ENCODE assay signal across 1 cellular context in the genomic region with DNA sequence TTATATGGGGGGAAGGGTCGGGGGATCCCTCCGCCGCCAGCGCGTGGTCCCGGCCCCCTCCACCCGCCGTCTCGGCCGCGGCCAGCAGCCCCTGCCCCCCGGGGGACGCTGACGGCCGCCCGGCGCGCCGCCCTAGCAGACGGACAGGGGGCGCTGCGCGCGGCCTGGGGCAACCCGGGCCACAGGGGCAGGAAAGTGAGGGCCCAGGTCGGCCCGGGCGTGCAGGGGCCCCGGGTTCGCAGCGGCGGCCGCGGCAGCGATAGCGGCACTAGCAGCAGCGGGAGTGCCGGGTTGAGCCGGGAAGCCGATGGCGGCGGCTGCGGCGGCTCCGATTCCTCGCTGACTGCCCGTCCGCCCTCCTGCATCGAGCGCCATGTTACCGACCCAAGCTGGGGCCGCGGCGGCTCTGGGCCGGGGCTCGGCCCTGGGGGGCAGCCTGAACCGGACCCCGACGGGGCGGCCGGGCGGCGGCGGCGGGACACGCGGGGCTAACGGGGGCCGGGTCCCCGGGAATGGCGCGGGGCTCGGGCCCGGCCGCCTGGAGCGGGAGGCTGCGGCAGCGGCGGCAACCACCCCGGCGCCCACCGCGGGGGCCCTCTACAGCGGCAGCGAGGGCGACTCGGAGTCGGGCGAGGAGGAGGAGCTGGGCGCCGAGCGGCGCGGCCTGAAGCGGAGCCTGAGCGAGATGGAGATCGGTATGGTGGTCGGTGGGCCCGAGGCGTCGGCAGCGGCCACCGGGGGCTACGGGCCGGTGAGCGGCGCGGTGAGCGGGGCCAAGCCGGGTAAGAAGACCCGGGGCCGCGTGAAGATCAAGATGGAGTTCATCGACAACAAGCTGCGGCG.
TF ChIP-seq lines count a peak whose summit lies in the region.

No MANE protein-coding gene starts in this region.

TF ChIP-seq in HepG2, 621 proteins besides CTCF, POLR2A, EP300 and RAD21 (continued from another document and continues in another):
- TF ChIP-seq, protein P1, sequence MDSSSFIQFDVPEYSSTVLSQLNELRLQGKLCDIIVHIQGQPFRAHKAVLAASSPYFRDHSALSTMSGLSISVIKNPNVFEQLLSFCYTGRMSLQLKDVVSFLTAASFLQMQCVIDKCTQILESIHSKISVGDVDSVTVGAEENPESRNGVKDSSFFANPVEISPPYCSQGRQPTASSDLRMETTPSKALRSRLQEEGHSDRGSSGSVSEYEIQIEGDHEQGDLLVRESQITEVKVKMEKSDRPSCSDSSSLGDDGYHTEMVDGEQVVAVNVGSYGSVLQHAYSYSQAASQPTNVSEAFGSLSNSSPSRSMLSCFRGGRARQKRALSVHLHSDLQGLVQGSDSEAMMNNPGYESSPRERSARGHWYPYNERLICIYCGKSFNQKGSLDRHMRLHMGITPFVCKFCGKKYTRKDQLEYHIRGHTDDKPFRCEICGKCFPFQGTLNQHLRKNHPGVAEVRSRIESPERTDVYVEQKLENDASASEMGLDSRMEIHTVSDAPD (CRISPR knock-in tag; IDR thresholded peaks at IDR 0.05) = no peak
- TF ChIP-seq ZNF263 (CRISPR knock-in tag; IDR thresholded peaks at IDR 0.05) (peak; percentile 66; the same call in 1 of the 2 replicates), KDM2A (CRISPR knock-in tag; IDR thresholded peaks at IDR 0.05; ENCODE audit: borderline replicate concordance, low read depth) (peak; percentile 19; the same call in 1 of the 2 replicates), ZNF460 (CRISPR knock-in tag; IDR thresholded peaks at IDR 0.05; ENCODE audit: borderline replicate concordance) (no peak), IKZF4 (CRISPR knock-in tag; IDR thresholded peaks at IDR 0.05; ENCODE audit: borderline replicate concordance, low read depth, not compliant biosample characterization) (peak; percentile 58), ZNF430 (CRISPR knock-in tag; IDR thresholded peaks at IDR 0.05) (peak; percentile 17; the same call in 1 of the 2 replicates), MAFG (CRISPR knock-in tag; IDR thresholded peaks at IDR 0.05) (no peak), TCF7 (IDR thresholded peaks at IDR 0.05; ENCODE audit: low read depth) (no peak), GFI1 (CRISPR knock-in tag; IDR thresholded peaks at IDR 0.05; ENCODE audit: borderline replicate concordance) (no peak), SCMH1 (CRISPR knock-in tag; IDR thresholded peaks at IDR 0.05; ENCODE audit: borderline replicate concordance) (no peak), ZNF616 (CRISPR knock-in tag; IDR thresholded peaks at IDR 0.05; ENCODE audit: low read depth) (0 out of 2 replicates have a peak, but pooled peaks have one; percentile 42), GABPB1 (CRISPR knock-in tag; IDR thresholded peaks at IDR 0.05) (peak; percentile 55; the same call in 1 of the 2 replicates), CREM (IDR thresholded peaks at IDR 0.05) (no peak), CREM (CRISPR knock-in tag; IDR thresholded peaks at IDR 0.05) (no peak), RNF2 (conservative IDR thresholded peaks at IDR 0.05; ENCODE audit: low read depth) (peak; percentile 71; the same call in 1 of the 2 replicates), ZNF709 (CRISPR knock-in tag; IDR thresholded peaks at IDR 0.05) (no peak; the same call in 1 of the 2 replicates), NFKB2 (CRISPR knock-in tag; IDR thresholded peaks at IDR 0.05; ENCODE audit: borderline replicate concordance) (0 out of 2 replicates have a peak, but pooled peaks have one; percentile 2), ZSCAN31 (CRISPR knock-in tag; IDR thresholded peaks at IDR 0.05; ENCODE audit: low read depth) (peak; percentile 29; the same call in 1 of the 2 replicates), ZNF326 (CRISPR knock-in tag; IDR thresholded peaks at IDR 0.05; ENCODE audit: borderline replicate concordance) (no peak), HNRNPK (IDR thresholded peaks at IDR 0.05; ENCODE audit: low read depth, low read length, poor library complexity, severe bottlenecking) (no peak), ATF7 (IDR thresholded peaks at IDR 0.05) (no peak), ATF7 (CRISPR knock-in tag; IDR thresholded peaks at IDR 0.05) (no peak), MIER3 (CRISPR knock-in tag; IDR thresholded peaks at IDR 0.05; ENCODE audit: borderline replicate concordance) (peak; percentile 43; the same call in 1 of the 2 replicates), ATRX (CRISPR knock-in tag; IDR thresholded peaks at IDR 0.05; ENCODE audit: borderline replicate concordance) (no peak), MTA1 (CRISPR knock-in tag; IDR thresholded peaks at IDR 0.05; ENCODE audit: borderline replicate concordance) (no peak)
- TF ChIP-seq, protein P2, sequence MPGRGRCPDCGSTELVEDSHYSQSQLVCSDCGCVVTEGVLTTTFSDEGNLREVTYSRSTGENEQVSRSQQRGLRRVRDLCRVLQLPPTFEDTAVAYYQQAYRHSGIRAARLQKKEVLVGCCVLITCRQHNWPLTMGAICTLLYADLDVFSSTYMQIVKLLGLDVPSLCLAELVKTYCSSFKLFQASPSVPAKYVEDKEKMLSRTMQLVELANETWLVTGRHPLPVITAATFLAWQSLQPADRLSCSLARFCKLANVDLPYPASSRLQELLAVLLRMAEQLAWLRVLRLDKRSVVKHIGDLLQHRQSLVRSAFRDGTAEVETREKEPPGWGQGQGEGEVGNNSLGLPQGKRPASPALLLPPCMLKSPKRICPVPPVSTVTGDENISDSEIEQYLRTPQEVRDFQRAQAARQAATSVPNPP (CRISPR knock-in tag; IDR thresholded peaks at IDR 0.05) = peak; percentile 40; the same call in 1 of the 2 replicates
- TF ChIP-seq, protein P3, sequence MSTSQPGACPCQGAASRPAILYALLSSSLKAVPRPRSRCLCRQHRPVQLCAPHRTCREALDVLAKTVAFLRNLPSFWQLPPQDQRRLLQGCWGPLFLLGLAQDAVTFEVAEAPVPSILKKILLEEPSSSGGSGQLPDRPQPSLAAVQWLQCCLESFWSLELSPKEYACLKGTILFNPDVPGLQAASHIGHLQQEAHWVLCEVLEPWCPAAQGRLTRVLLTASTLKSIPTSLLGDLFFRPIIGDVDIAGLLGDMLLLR (CRISPR knock-in tag; IDR thresholded peaks at IDR 0.05) = peak; percentile 38; the same call in 1 of the 2 replicates
- TF ChIP-seq, protein P4, sequence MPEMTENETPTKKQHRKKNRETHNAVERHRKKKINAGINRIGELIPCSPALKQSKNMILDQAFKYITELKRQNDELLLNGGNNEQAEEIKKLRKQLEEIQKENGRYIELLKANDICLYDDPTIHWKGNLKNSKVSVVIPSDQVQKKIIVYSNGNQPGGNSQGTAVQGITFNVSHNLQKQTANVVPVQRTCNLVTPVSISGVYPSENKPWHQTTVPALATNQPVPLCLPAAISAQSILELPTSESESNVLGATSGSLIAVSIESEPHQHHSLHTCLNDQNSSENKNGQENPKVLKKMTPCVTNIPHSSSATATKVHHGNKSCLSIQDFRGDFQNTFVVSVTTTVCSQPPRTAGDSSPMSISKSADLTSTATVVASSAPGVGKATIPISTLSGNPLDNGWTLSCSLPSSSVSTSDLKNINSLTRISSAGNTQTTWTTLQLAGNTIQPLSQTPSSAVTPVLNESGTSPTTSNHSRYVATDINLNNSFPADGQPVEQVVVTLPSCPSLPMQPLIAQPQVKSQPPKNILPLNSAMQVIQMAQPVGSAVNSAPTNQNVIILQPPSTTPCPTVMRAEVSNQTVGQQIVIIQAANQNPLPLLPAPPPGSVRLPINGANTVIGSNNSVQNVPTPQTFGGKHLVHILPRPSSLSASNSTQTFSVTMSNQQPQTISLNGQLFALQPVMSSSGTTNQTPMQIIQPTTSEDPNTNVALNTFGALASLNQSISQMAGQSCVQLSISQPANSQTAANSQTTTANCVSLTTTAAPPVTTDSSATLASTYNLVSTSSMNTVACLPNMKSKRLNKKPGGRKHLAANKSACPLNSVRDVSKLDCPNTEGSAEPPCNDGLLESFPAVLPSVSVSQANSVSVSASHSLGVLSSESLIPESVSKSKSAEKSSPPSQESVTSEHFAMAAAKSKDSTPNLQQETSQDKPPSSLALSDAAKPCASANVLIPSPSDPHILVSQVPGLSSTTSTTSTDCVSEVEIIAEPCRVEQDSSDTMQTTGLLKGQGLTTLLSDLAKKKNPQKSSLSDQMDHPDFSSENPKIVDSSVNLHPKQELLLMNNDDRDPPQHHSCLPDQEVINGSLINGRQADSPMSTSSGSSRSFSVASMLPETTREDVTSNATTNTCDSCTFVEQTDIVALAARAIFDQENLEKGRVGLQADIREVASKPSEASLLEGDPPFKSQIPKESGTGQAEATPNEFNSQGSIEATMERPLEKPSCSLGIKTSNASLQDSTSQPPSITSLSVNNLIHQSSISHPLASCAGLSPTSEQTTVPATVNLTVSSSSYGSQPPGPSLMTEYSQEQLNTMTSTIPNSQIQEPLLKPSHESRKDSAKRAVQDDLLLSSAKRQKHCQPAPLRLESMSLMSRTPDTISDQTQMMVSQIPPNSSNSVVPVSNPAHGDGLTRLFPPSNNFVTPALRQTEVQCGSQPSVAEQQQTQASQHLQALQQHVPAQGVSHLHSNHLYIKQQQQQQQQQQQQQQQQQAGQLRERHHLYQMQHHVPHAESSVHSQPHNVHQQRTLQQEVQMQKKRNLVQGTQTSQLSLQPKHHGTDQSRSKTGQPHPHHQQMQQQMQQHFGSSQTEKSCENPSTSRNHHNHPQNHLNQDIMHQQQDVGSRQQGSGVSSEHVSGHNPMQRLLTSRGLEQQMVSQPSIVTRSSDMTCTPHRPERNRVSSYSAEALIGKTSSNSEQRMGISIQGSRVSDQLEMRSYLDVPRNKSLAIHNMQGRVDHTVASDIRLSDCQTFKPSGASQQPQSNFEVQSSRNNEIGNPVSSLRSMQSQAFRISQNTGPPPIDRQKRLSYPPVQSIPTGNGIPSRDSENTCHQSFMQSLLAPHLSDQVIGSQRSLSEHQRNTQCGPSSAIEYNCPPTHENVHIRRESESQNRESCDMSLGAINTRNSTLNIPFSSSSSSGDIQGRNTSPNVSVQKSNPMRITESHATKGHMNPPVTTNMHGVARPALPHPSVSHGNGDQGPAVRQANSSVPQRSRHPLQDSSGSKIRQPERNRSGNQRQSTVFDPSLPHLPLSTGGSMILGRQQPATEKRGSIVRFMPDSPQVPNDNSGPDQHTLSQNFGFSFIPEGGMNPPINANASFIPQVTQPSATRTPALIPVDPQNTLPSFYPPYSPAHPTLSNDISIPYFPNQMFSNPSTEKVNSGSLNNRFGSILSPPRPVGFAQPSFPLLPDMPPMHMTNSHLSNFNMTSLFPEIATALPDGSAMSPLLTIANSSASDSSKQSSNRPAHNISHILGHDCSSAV (CRISPR knock-in tag; IDR thresholded peaks at IDR 0.05; ENCODE audit: borderline replicate concordance) = no peak
- TF ChIP-seq, protein P5, sequence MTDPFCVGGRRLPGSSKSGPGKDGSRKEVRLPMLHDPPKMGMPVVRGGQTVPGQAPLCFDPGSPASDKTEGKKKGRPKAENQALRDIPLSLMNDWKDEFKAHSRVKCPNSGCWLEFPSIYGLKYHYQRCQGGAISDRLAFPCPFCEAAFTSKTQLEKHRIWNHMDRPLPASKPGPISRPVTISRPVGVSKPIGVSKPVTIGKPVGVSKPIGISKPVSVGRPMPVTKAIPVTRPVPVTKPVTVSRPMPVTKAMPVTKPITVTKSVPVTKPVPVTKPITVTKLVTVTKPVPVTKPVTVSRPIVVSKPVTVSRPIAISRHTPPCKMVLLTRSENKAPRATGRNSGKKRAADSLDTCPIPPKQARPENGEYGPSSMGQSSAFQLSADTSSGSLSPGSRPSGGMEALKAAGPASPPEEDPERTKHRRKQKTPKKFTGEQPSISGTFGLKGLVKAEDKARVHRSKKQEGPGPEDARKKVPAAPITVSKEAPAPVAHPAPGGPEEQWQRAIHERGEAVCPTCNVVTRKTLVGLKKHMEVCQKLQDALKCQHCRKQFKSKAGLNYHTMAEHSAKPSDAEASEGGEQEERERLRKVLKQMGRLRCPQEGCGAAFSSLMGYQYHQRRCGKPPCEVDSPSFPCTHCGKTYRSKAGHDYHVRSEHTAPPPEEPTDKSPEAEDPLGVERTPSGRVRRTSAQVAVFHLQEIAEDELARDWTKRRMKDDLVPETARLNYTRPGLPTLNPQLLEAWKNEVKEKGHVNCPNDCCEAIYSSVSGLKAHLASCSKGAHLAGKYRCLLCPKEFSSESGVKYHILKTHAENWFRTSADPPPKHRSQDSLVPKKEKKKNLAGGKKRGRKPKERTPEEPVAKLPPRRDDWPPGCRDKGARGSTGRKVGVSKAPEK (CRISPR knock-in tag; IDR thresholded peaks at IDR 0.05; ENCODE audit: borderline replicate concordance) = no peak
- TF ChIP-seq, protein P6, sequence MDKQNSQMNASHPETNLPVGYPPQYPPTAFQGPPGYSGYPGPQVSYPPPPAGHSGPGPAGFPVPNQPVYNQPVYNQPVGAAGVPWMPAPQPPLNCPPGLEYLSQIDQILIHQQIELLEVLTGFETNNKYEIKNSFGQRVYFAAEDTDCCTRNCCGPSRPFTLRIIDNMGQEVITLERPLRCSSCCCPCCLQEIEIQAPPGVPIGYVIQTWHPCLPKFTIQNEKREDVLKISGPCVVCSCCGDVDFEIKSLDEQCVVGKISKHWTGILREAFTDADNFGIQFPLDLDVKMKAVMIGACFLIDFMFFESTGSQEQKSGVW (CRISPR knock-in tag; IDR thresholded peaks at IDR 0.05; ENCODE audit: borderline replicate concordance) = no peak
- TF ChIP-seq, protein P7, sequence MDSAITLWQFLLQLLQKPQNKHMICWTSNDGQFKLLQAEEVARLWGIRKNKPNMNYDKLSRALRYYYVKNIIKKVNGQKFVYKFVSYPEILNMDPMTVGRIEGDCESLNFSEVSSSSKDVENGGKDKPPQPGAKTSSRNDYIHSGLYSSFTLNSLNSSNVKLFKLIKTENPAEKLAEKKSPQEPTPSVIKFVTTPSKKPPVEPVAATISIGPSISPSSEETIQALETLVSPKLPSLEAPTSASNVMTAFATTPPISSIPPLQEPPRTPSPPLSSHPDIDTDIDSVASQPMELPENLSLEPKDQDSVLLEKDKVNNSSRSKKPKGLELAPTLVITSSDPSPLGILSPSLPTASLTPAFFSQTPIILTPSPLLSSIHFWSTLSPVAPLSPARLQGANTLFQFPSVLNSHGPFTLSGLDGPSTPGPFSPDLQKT (CRISPR knock-in tag; IDR thresholded peaks at IDR 0.05; ENCODE audit: borderline replicate concordance) = 0 out of 2 replicates have a peak, but pooled peaks have one; percentile 35
- TF ChIP-seq, protein P8, sequence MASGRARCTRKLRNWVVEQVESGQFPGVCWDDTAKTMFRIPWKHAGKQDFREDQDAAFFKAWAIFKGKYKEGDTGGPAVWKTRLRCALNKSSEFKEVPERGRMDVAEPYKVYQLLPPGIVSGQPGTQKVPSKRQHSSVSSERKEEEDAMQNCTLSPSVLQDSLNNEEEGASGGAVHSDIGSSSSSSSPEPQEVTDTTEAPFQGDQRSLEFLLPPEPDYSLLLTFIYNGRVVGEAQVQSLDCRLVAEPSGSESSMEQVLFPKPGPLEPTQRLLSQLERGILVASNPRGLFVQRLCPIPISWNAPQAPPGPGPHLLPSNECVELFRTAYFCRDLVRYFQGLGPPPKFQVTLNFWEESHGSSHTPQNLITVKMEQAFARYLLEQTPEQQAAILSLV (CRISPR knock-in tag; IDR thresholded peaks at IDR 0.05; ENCODE audit: borderline replicate concordance) = no peak; the same call in 1 of the 2 replicates
